Comparison of ENCODE assay signal across 8 cellular contexts in genomic region chr15:41928637-41929620, GRCh38.
DNase-seq lines count a peak whose midpoint lies in the region; ATAC-seq and TF ChIP-seq lines count a peak whose summit lies in the region.

No MANE protein-coding gene starts in this region.

- H3K4me1 Mint-ChIP-seq in stimulated activated naive CD8-positive, alpha-beta T cell treated with anti-CD3 and anti-CD28 coated beads, Interleukin-15, Interleukin-2, amounts not matched to agents 100 ng/mL and 50 ng/mL, for 24 hours (ENCODE audit: low read depth) = peaks cover 60% of the 10 kb centered on the region

- no peak overlapping the region for H3K4me3 Mint-ChIP-seq in stimulated activated naive CD8-positive, alpha-beta T cell treated with anti-CD3 and anti-CD28 coated beads, Interleukin-15, Interleukin-2, amounts not matched to agents 100 ng/mL and 50 ng/mL, for 24 hours

- H3K9me3 Mint-ChIP-seq in stimulated activated naive CD8-positive, alpha-beta T cell treated with anti-CD3 and anti-CD28 coated beads, Interleukin-15, Interleukin-2, amounts not matched to agents 100 ng/mL and 50 ng/mL, for 24 hours = no peaks in the 10 kb centered on the region

- peaks cover 8% of the 10 kb centered on the region for H3K36me3 Mint-ChIP-seq in stimulated activated naive CD8-positive, alpha-beta T cell treated with anti-CD3 and anti-CD28 coated beads, Interleukin-15, Interleukin-2, amounts not matched to agents 100 ng/mL and 50 ng/mL, for 24 hours (ENCODE audit: low read depth)

- H3K27me3 Mint-ChIP-seq in stimulated activated naive CD8-positive, alpha-beta T cell treated with anti-CD3 and anti-CD28 coated beads, Interleukin-15, Interleukin-2, amounts not matched to agents 100 ng/mL and 50 ng/mL, for 24 hours = no peaks in the 10 kb centered on the region

- DNase-seq in epidermal melanocyte (ENCODE audit: insufficient read length, low spot score) (peak; percentile 47), NCI-H1092 (lab: John Stamatoyannopoulos, UW) (no peak)
- DNase-seq in stimulated activated naive CD4-positive, alpha-beta T cell treated with Interleukin-2 at 50 U/mL for 16 hours (lab: John Stamatoyannopoulos, UW) = no peak
- DNase-seq in stimulated activated CD4-positive, alpha-beta T cell treated with anti-CD3 and anti-CD28 coated beads, Interleukin-4, amount 100 ng/mL, for 1 hour = no peak

- TF ChIP-seq CTCF in C4-2B (conservative IDR thresholded peaks at IDR 0.05) = no peak

- H3K27ac Mint-ChIP-seq in stimulated activated naive CD8-positive, alpha-beta T cell treated with anti-CD3 and anti-CD28 coated beads, Interleukin-15, Interleukin-2, amounts not matched to agents 100 ng/mL and 50 ng/mL, for 24 hours = peak overlapping the region; percentile 51

- ATAC-seq in GM19395 (IDR thresholded peaks at IDR 0.05; ENCODE audit: unreplicated experiment) (peak; percentile 68), HG03280 (IDR thresholded peaks at IDR 0.05; ENCODE audit: unreplicated experiment) (peak; percentile 50)

- peak overlapping the region; percentile 84 for H3K27ac ChIP-seq in C4-2B
